Comparison of ENCODE assay signal across 1 cellular context in the genomic region with DNA sequence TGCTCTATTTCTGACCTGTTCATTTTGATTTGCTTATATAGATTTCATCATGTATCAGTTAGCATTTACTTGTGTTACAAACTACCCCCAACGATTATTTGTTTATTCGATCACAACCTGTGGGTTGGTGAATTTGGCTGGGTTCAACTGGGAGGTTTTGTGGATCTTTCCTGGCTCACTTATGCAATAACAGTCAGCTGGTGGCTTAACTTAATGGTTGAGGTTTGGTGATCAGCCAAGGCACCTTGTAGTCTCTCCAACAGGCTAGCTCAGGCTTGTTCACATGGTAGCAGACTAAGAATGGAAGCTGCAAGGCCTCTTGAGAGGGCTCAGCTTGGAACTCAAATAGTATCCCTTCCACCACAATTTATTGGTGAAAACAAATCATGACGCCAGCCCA.
TF ChIP-seq lines count a peak whose summit lies in the region.

No MANE protein-coding gene starts in this region.

TF ChIP-seq in HCT116, 20 proteins besides CTCF, POLR2A, EP300 and RAD21:
- TF ChIP-seq REST (IDR thresholded peaks at IDR 0.05; ENCODE audit: low read depth) (no peak), CEBPB (IDR thresholded peaks at IDR 0.05; ENCODE audit: low read depth) (peak; percentile 46; the same call in 1 of the 2 replicates)
TF ChIP-seq in HCT116: peak in this region for 1.
